Comparison of ENCODE assay signal across 1 cellular context in genomic region chr6:43949451-43950110, GRCh38.
TF ChIP-seq lines count a peak whose summit lies in the region.

No MANE protein-coding gene starts in this region.

TF ChIP-seq in K562, 482 proteins besides CTCF, POLR2A, EP300 and RAD21 (continued from another document and continues in another):
- TF ChIP-seq PBX2 (CRISPR knock-in tag; IDR thresholded peaks at IDR 0.05; ENCODE audit: low read depth) (no peak), PBX2 (tag; conservative IDR thresholded peaks at IDR 0.05; ENCODE audit: low read depth) (no peak), SMC3 (conservative IDR thresholded peaks at IDR 0.05; ENCODE audit: insufficient read depth, low read depth, low read length) (no peak), ZNF79 (CRISPR knock-in tag; IDR thresholded peaks at IDR 0.05; ENCODE audit: low read depth) (0 out of 2 replicates have a peak, but pooled peaks have one; percentile 23), BRD4 (IDR thresholded peaks at IDR 0.05) (no peak), CBX3 (IDR thresholded peaks at IDR 0.05; ENCODE audit: borderline replicate concordance in 1 of 2, low read length in 2 of 2) (no peak), STAT5A (IDR thresholded peaks at IDR 0.05; ENCODE audit: borderline replicate concordance, low read length) (no peak), THRB (CRISPR knock-in tag; conservative IDR thresholded peaks at IDR 0.05) (no peak), YY1 (IDR thresholded peaks at IDR 0.05; ENCODE audit: borderline replicate concordance in 1 of 3, control insufficient read depth in 1 of 3, extremely low read depth in 1 of 3, insufficient read depth in 3 of 3, insufficient read length in 1 of 3, insufficient replicate concordance in 2 of 3, low read depth in 1 of 3, low read length in 2 of 3) (no peak), CSDE1 (IDR thresholded peaks at IDR 0.05) (no peak), MBD2 (IDR thresholded peaks at IDR 0.05; ENCODE audit: borderline replicate concordance, low read depth) (no peak), ZNF695 (CRISPR knock-in tag; IDR thresholded peaks at IDR 0.05) (no peak), RBM17 (IDR thresholded peaks at IDR 0.05; ENCODE audit: borderline replicate concordance, low read depth, low read length) (no peak), NR1H2 (CRISPR knock-in tag; IDR thresholded peaks at IDR 0.05) (no peak; the same call in 1 of the 2 replicates), SAFB (IDR thresholded peaks at IDR 0.05; ENCODE audit: borderline replicate concordance, low read depth, low read length) (no peak), ZNF280A (IDR thresholded peaks at IDR 0.05; ENCODE audit: low read depth, partially characterized antibody) (no peak), ZNF766 (CRISPR knock-in tag; conservative IDR thresholded peaks at IDR 0.05) (peak; percentile 43; the same call in 1 of the 2 replicates), ZNF609 (CRISPR knock-in tag; IDR thresholded peaks at IDR 0.05; ENCODE audit: borderline replicate concordance) (no peak), CHAMP1 (IDR thresholded peaks at IDR 0.05) (no peak), ZNF507 (tag; conservative IDR thresholded peaks at IDR 0.05) (no peak), GATA2 (CRISPR knock-in tag; IDR thresholded peaks at IDR 0.05) (no peak), MEF2A (IDR thresholded peaks at IDR 0.05; ENCODE audit: control insufficient read depth, low read depth, low read length) (no peak), ZNF583 (CRISPR knock-in tag; IDR thresholded peaks at IDR 0.05) (0 out of 2 replicates have a peak, but pooled peaks have one; percentile 32), DDX20 (tag; IDR thresholded peaks at IDR 0.05; ENCODE audit: low read depth) (no peak), HLTF (IDR thresholded peaks at IDR 0.05) (no peak), PRMT5 (CRISPR knock-in tag; IDR thresholded peaks at IDR 0.05) (no peak), MTA2 (IDR thresholded peaks at IDR 0.05; ENCODE audit: low read depth) (no peak), ERF (CRISPR knock-in tag; IDR thresholded peaks at IDR 0.05) (no peak), RREB1 (CRISPR knock-in tag; IDR thresholded peaks at IDR 0.05) (0 out of 2 replicates have a peak, but pooled peaks have one; percentile 12), ZNF174 (CRISPR knock-in tag; IDR thresholded peaks at IDR 0.05) (no peak), ID3 (CRISPR knock-in tag; IDR thresholded peaks at IDR 0.05) (no peak), ID3 (tag; IDR thresholded peaks at IDR 0.05) (0 out of 2 replicates have a peak, but pooled peaks have one; percentile 21), ZNF589 (CRISPR knock-in tag; IDR thresholded peaks at IDR 0.05; ENCODE audit: low read depth) (0 out of 2 replicates have a peak, but pooled peaks have one; percentile 59), NR3C1 (CRISPR knock-in tag; IDR thresholded peaks at IDR 0.05) (no peak), PTRF (tag; IDR thresholded peaks at IDR 0.05) (no peak), GABPA (tag; conservative IDR thresholded peaks at IDR 0.05; ENCODE audit: low read depth) (no peak), THRAP3 (IDR thresholded peaks at IDR 0.05; ENCODE audit: borderline replicate concordance) (no peak), SRSF7 (optimal IDR thresholded peaks at IDR 0.05; ENCODE audit: low read depth, low read length) (no peak), KDM4B (IDR thresholded peaks at IDR 0.05; ENCODE audit: borderline replicate concordance in 2 of 2, low read depth in 1 of 2) (no peak), COPS2 (conservative IDR thresholded peaks at IDR 0.05) (no peak), E2F4 (CRISPR knock-in tag; IDR thresholded peaks at IDR 0.05; ENCODE audit: low read depth) (no peak), DMBX1 (CRISPR knock-in tag; IDR thresholded peaks at IDR 0.05; ENCODE audit: borderline replicate concordance) (peak; percentile 9; the same call in 1 of the 2 replicates), FOXJ2 (tag; IDR thresholded peaks at IDR 0.05) (no peak), TARDBP (IDR thresholded peaks at IDR 0.05) (no peak), ZNF175 (CRISPR knock-in tag; IDR thresholded peaks at IDR 0.05; ENCODE audit: low read depth) (no peak), CBX2 (IDR thresholded peaks at IDR 0.05; ENCODE audit: insufficient read depth, low read length, poor library complexity, severe bottlenecking) (no peak)
